Comparison of ENCODE assay signal across 14 cellular contexts in the genomic region with DNA sequence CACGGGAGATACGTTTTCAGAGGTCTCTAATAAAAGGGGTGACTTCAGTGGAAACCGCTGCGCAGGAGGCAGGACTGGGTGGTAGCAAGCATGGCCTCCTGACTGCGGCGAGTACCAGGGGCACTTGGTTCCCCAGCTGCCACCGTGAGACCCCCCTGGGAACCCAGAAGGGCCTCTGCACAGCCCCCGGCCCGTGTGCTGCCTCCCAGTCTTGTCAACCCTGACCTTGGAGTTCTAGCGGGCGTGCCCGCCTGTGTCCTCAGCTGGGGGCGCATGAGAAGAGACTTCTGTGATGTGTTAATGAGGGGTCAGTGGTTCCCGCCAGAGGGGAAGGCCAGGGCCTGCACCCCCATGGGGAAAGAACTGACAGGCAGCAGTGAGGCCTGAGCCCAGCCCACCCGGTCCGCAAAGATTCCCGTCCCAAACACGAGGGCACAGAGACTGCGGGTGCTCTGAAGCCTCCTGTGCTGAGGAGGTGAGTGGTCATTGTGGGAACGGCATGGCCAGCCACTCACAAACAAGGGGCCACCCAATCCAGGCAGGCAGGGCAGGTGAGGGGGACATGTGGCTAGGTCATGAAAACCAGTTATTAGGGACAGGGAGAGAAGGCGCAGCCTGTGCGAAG. TPM values are rescaled to one million over a fixed set of nuclear protein-coding genes. Genes with fewer than 3 reads are reported as not detected.
DNase-seq lines count a peak whose midpoint lies in the region; ATAC-seq, FAIRE-seq and TF ChIP-seq lines count a peak whose summit lies in the region.
"Had no signal": no experiment of that assay in that cellular context is flagged by ENCODE, and none has a peak within 500 bp of the region (broad histone marks: within the 10 kb centered on the region; RNA-seq: fewer than 3 reads in every experiment).

No MANE protein-coding gene starts in this region.

- H3K36me3 ChIP-seq in HepG2 (replicated peaks in 1 of 2; ENCODE audit: control insufficient read depth in 1 of 2, insufficient read depth in 2 of 2, low read length in 2 of 2) (peaks cover 36 to 62% of the 10 kb centered on the region in 2 experiments), right lobe of liver (peaks cover 0 to 62% (median 34%) of the 10 kb centered on the region in 4 donors), NT2/D1 (ENCODE audit: insufficient read depth, insufficient read length, low read length) (peaks cover 83% of the 10 kb centered on the region), tibial artery (peaks cover 77 to 97% (median 85%) of the 10 kb centered on the region in 3 donors)
- H3K36me3 ChIP-seq in naive thymus-derived CD4-positive, alpha-beta T cell (ENCODE audit: control insufficient read depth in 2 of 3, insufficient read depth in 3 of 3, low read length in 3 of 3), result peaks cover 29 to 95% (median 62%) of the 10 kb centered on the region in 3 experiments

- no peaks in the 10 kb centered on the region for H3K79me2 ChIP-seq in HepG2 (ENCODE audit: insufficient read depth, low read length)

- no peak for FAIRE-seq in HepG2 (lab: Jason Lieb, UNC)
- FAIRE-seq in urothelium cell line (lab: Jason Lieb, UNC), result peak; percentile 86

- TF ChIP-seq EP300 in HepG2 (IDR thresholded peaks at IDR 0.05; ENCODE audit: low read depth in 2 of 2, low read length in 2 of 2), result no peak
- TF ChIP-seq EP300 in HepG2 (CRISPR knock-in tag; IDR thresholded peaks at IDR 0.05; ENCODE audit: borderline replicate concordance), result no peak

- H3K4me3 Mint-ChIP-seq in naive thymus-derived CD4-positive, alpha-beta T cell, result no peak overlapping the region

- no peak for TF ChIP-seq CTCF in HepG2 (CRISPR knock-in tag; IDR thresholded peaks at IDR 0.05)
- TF ChIP-seq CTCF in right lobe of liver (IDR thresholded peaks at IDR 0.05), result no peak
- no peak for TF ChIP-seq CTCF in tibial artery (IDR thresholded peaks at IDR 0.05)

- peaks cover 0 to 54% (median 28%) of the 10 kb centered on the region in 5 donors for H3K36me3 Mint-ChIP-seq in naive thymus-derived CD4-positive, alpha-beta T cell

- ATAC-seq in HepG2, result no peak; the same call in 2 of the 3 replicates
- no peak for ATAC-seq in right lobe of liver
- ATAC-seq in naive thymus-derived CD4-positive, alpha-beta T cell, result no peak
- no peak for ATAC-seq in GM21723 (IDR thresholded peaks at IDR 0.05; ENCODE audit: unreplicated experiment)

- CTCF ChIA-PET in HepG2 (lab: Yijun Ruan, JAX; ENCODE audit: low intra/inter-chr PET ratio, low total read pairs), result no interaction called here
- CTCF ChIA-PET in naive thymus-derived CD4-positive, alpha-beta T cell (lab: Charles Lee), result no interaction called here

- no TSS peak for BruUV-seq in HepG2 (replicated peaks; lab: Mats Ljungman, UMichigan)

- DNase-seq in HepG2 (ENCODE audit: low spot score), result no peak
- DNase-seq in right lobe of liver, result no peak
- DNase-seq in NT2/D1 (ENCODE audit: low read depth, low spot score), result no peak
- no peak for DNase-seq in naive thymus-derived CD4-positive, alpha-beta T cell
- no peak for DNase-seq in urothelium cell line (ENCODE audit: low spot score)
- no peak for DNase-seq in middle frontal gyrus (ENCODE audit: extremely low spot score, low spot score)
- no peak for DNase-seq in tibial artery
- DNase-seq: NCI-H1930, NCI-H526 treated with DMSO at 0.1 percent for 48 hours, RPMI8226, SJCRH30, SW 1271 had no signal

- H3K9me3 Mint-ChIP-seq in naive thymus-derived CD4-positive, alpha-beta T cell, result no peaks in the 10 kb centered on the region

- H3K4me1 ChIP-seq in HepG2 (ENCODE audit: insufficient read depth, low read length), result peaks cover 21% of the 10 kb centered on the region
- peaks cover 0 to 18% (median 6%) of the 10 kb centered on the region in 4 donors for H3K4me1 ChIP-seq in right lobe of liver
- H3K4me1 ChIP-seq in NT2/D1 (ENCODE audit: insufficient read depth, insufficient read length), result peaks cover 19% of the 10 kb centered on the region
- peaks cover 44 to 52% of the 10 kb centered on the region in 2 donors for H3K4me1 ChIP-seq in naive thymus-derived CD4-positive, alpha-beta T cell (ENCODE audit: control insufficient read depth in 2 of 2, insufficient read depth in 2 of 2, low read length in 2 of 2)
- H3K4me1 ChIP-seq in tibial artery, result no peaks in the 10 kb centered on the region
- H3K4me1 ChIP-seq: SJCRH30 had no signal

- in situ Hi-C loops in HepG2 (cut with HindIII; ENCODE audit: extremely low pct_ligation_motif_present, low pct_unique_long_range_greater_than_20kb), result no loop called here

- peak overlapping the region in 4 of 9 donors; percentile 30 to 85 (median 52) for H3K27ac Mint-ChIP-seq in naive thymus-derived CD4-positive, alpha-beta T cell

- WGBS in HepG2 (ENCODE audit: low lambda C conversion rate), result 90% methylated on average over 18 of the region's 22 CpGs
- WGBS in right lobe of liver (ENCODE audit: insufficient coverage, low coverage, low lambda C conversion rate, missing lambda C conversion rate), result 78% methylated on average over 9 of the region's 22 CpGs

- H3K4me3 ChIP-seq in HepG2 (replicated peaks in 1 of 3; ENCODE audit: insufficient read depth in 1 of 3, low read depth in 2 of 3, low read length in 3 of 3) (no peak overlapping the region), right lobe of liver (no peak overlapping the region), NT2/D1 (ENCODE audit: insufficient read length, low read depth) (no peak overlapping the region), tibial artery (no peak overlapping the region)
- H3K4me3 ChIP-seq in naive thymus-derived CD4-positive, alpha-beta T cell (ENCODE audit: low read length), result no peak overlapping the region
- H3K4me3 ChIP-seq: SJCRH30 had no signal

- no peak overlapping the region for H3K4me2 ChIP-seq in HepG2 (ENCODE audit: low read depth, low read length)

- H3K9me3 ChIP-seq in HepG2 (ENCODE audit: low read length) (no peaks in the 10 kb centered on the region), right lobe of liver (no peaks in the 10 kb centered on the region), NT2/D1 (ENCODE audit: insufficient read depth, low read length) (no peaks in the 10 kb centered on the region), tibial artery (no peaks in the 10 kb centered on the region)
- H3K9me3 ChIP-seq in naive thymus-derived CD4-positive, alpha-beta T cell (ENCODE audit: control insufficient read depth in 2 of 3, low read length in 3 of 3), result no peaks in the 10 kb centered on the region
- H3K9me3 ChIP-seq: SJCRH30 had no signal

- POLR2A ChIA-PET in HepG2 (lab: Yijun Ruan, JAX), result no interaction called here
- POLR2A ChIA-PET in naive thymus-derived CD4-positive, alpha-beta T cell (lab: Charles Lee), result no interaction called here

- no peaks in the 10 kb centered on the region for H3K27me3 ChIP-seq in HepG2 (ENCODE audit: control insufficient read depth in 1 of 2, insufficient read depth in 2 of 2, low read length in 2 of 2)
- H3K27me3 ChIP-seq in right lobe of liver, result no peaks in the 10 kb centered on the region
- H3K27me3 ChIP-seq in NT2/D1 (ENCODE audit: insufficient read depth, insufficient read length), result no peaks in the 10 kb centered on the region
- no peaks in the 10 kb centered on the region for H3K27me3 ChIP-seq in naive thymus-derived CD4-positive, alpha-beta T cell (ENCODE audit: control insufficient read depth in 2 of 2, insufficient read depth in 2 of 2, low read length in 2 of 2)
- H3K27me3 ChIP-seq in tibial artery, result no peaks in the 10 kb centered on the region
- H3K27me3 ChIP-seq: SJCRH30 had no signal

- peaks cover 20 to 83% (median 48%) of the 10 kb centered on the region in 7 donors for H3K4me1 Mint-ChIP-seq in naive thymus-derived CD4-positive, alpha-beta T cell

- no peak for TF ChIP-seq RAD21 in HepG2 (CRISPR knock-in tag; IDR thresholded peaks at IDR 0.05)

- no peaks in the 10 kb centered on the region for H4K20me1 ChIP-seq in HepG2 (ENCODE audit: insufficient read depth, low read length)

- H3K9ac ChIP-seq in HepG2 (ENCODE audit: insufficient read depth, low read depth, low read length) (no peak overlapping the region), NT2/D1 (ENCODE audit: insufficient read length, low read depth) (peak overlapping the region; percentile 64)

- H3K27ac ChIP-seq in HepG2 (ENCODE audit: extremely low read length, insufficient read depth, low read length) (peak overlapping the region; percentile 50), right lobe of liver (peak overlapping the region in 1 of 3 donors; percentile 65), tibial artery (no peak overlapping the region)
- H3K27ac ChIP-seq in naive thymus-derived CD4-positive, alpha-beta T cell (ENCODE audit: low read depth, low read length), result peak overlapping the region; percentile 31
- H3K27ac ChIP-seq: C4-2B, SJCRH30 had no signal

- H3K27me3 Mint-ChIP-seq in naive thymus-derived CD4-positive, alpha-beta T cell, result no peaks in the 10 kb centered on the region

- no peak for TF ChIP-seq POLR2A in HepG2 (IDR thresholded peaks at IDR 0.05; ENCODE audit: insufficient read depth in 1 of 2, low read depth in 2 of 2, low read length in 2 of 2)
- TF ChIP-seq POLR2A in right lobe of liver (IDR thresholded peaks at IDR 0.05), result no peak

- H2AFZ ChIP-seq in HepG2 (ENCODE audit: low read length), result no peak overlapping the region

- intact Hi-C loops in HepG2 (cut with micrococcal nuclease; ENCODE audit: unreplicated experiment), result no loop called here
- intact Hi-C loops in right lobe of liver (cut with DNase I), result no loop called here
- intact Hi-C loops in naive thymus-derived CD4-positive, alpha-beta T cell (cut with micrococcal nuclease), result no loop called here
- intact Hi-C loops in tibial artery (cut with DNase I; ENCODE audit: low total_unique reads), result no loop called here

RNA-seq across cellular contexts. Expression of a gene that starts 9.4 kb away (rescaled TPM):
- total RNA-seq in HepG2 (2016; rRNA removed; fragmentation: Illumina TruSeq; extraction: Trizol), result 6.8 and 17.7 TPM in 2 replicates
- total RNA-seq in HepG2 (2016; cell fraction: cytosol; rRNA removed; fragmentation: Illumina TruSeq; extraction: Trizol; ENCODE audit: low read depth), result 4.4 and 4.7 TPM in 2 replicates
- total RNA-seq in HepG2 (2016; cell fraction: insoluble cytoplasmic fraction; rRNA removed; fragmentation: Illumina TruSeq; extraction: Trizol), result 4.5 and 15.9 TPM in 2 replicates
- 5.4 and 8.2 TPM in 2 replicates for total RNA-seq in HepG2 (2016; cell fraction: membrane; rRNA removed; fragmentation: Illumina TruSeq; extraction: Trizol)
- total RNA-seq in HepG2 (2016; cell fraction: nucleus; rRNA removed; fragmentation: Illumina TruSeq; extraction: Trizol), result 22.3 and 26.8 TPM in 2 replicates
- 18.0 and 24.3 TPM in 2 replicates for polyA plus RNA-seq in HepG2 (2011; rRNA removed)
- polyA plus RNA-seq in HepG2 (2011; cell fraction: cytosol; rRNA removed), result 8.0 and 12.2 TPM in 2 replicates
- polyA plus RNA-seq in HepG2 (2011; cell fraction: nucleus; rRNA removed), result 148 and 167 TPM in 2 replicates
- polyA plus RNA-seq in HepG2 (2012), result 16.1 and 20.0 TPM in 2 replicates
- 2.3 and 3.4 TPM in 2 replicates for polyA plus RNA-seq in HepG2 (2016; cell fraction: cytosol; fragmentation: Illumina TruSeq; extraction: Trizol; ENCODE audit: low read depth)
- 7.0 and 9.8 TPM in 2 replicates for polyA plus RNA-seq in HepG2 (2016; cell fraction: insoluble cytoplasmic fraction; fragmentation: Illumina TruSeq; extraction: Trizol; ENCODE audit: low read depth)
- polyA plus RNA-seq in HepG2 (2016; cell fraction: membrane; fragmentation: Illumina TruSeq; extraction: Trizol; ENCODE audit: low read depth), result 4.7 and 8.3 TPM in 2 replicates
- 66.1 and 72.8 TPM in 2 replicates for polyA plus RNA-seq in HepG2 (2016; cell fraction: nucleus; fragmentation: Illumina TruSeq; extraction: Trizol; ENCODE audit: insufficient read depth, low read depth)
- 14.5 and 22.1 TPM in 2 replicates for polyA minus RNA-seq in HepG2 (2011; rRNA and poly(A)+ RNA removed; ENCODE audit: low replicate concordance)
- 4.0 and 6.3 TPM in 2 replicates for polyA minus RNA-seq in HepG2 (2011; cell fraction: cytosol; rRNA and poly(A)+ RNA removed)
- polyA minus RNA-seq in HepG2 (2011; cell fraction: nucleus; rRNA and poly(A)+ RNA removed), result 27.8 and 28.5 TPM in 2 replicates
- 10 to 100 TPM in 2 of 6 experiments, 1 to 10 TPM in 4; 6.9 to 13.4 (median 9.1) TPM for total RNA-seq in right lobe of liver
- total RNA-seq in naive thymus-derived CD4-positive, alpha-beta T cell, result 100 to 1,000 TPM in 4 of 5 experiments, 10 to 100 TPM in 1; 75.4 to 160 (median 137) TPM
- 10 to 100 TPM; 17.0 to 65.1 TPM for polyA plus RNA-seq in naive thymus-derived CD4-positive, alpha-beta T cell

RNA-seq across cellular contexts. Expression of a gene that starts 10.0 kb away (rescaled TPM):
- total RNA-seq in HepG2 (2016; rRNA removed; fragmentation: Illumina TruSeq; extraction: Trizol) (3.8 and 10.1 TPM in 2 replicates), right lobe of liver (10 to 100 TPM in 3 of 6 experiments, 1 to 10 TPM in 3; 5.6 to 12.4 (median 9.4) TPM)
- total RNA-seq in HepG2 (2016; cell fraction: cytosol; rRNA removed; fragmentation: Illumina TruSeq; extraction: Trizol; ENCODE audit: low read depth), result 2.4 and 3.2 TPM in 2 replicates
- total RNA-seq in HepG2 (2016; cell fraction: insoluble cytoplasmic fraction; rRNA removed; fragmentation: Illumina TruSeq; extraction: Trizol), result 4.2 and 9.2 TPM in 2 replicates
- 5.2 and 6.8 TPM in 2 replicates for total RNA-seq in HepG2 (2016; cell fraction: membrane; rRNA removed; fragmentation: Illumina TruSeq; extraction: Trizol)
- total RNA-seq in HepG2 (2016; cell fraction: nucleus; rRNA removed; fragmentation: Illumina TruSeq; extraction: Trizol), result 13.1 and 15.5 TPM in 2 replicates
- 13.2 and 18.6 TPM in 2 replicates for polyA plus RNA-seq in HepG2 (2011; rRNA removed)
- 4.5 and 5.7 TPM in 2 replicates for polyA plus RNA-seq in HepG2 (2011; cell fraction: cytosol; rRNA removed)
- polyA plus RNA-seq in HepG2 (2011; cell fraction: nucleus; rRNA removed), result 111 and 130 TPM in 2 replicates
- polyA plus RNA-seq in HepG2 (2012), result 7.5 and 10.0 TPM in 2 replicates
- 2.5 and 3.3 TPM in 2 replicates for polyA plus RNA-seq in HepG2 (2016; cell fraction: cytosol; fragmentation: Illumina TruSeq; extraction: Trizol; ENCODE audit: low read depth)
- 4.6 and 6.5 TPM in 2 replicates for polyA plus RNA-seq in HepG2 (2016; cell fraction: insoluble cytoplasmic fraction; fragmentation: Illumina TruSeq; extraction: Trizol; ENCODE audit: low read depth)
- polyA plus RNA-seq in HepG2 (2016; cell fraction: membrane; fragmentation: Illumina TruSeq; extraction: Trizol; ENCODE audit: low read depth), result 5.7 and 6.3 TPM in 2 replicates
- polyA plus RNA-seq in HepG2 (2016; cell fraction: nucleus; fragmentation: Illumina TruSeq; extraction: Trizol; ENCODE audit: insufficient read depth, low read depth), result 51.9 and 55.4 TPM in 2 replicates
- polyA minus RNA-seq in HepG2 (2011; rRNA and poly(A)+ RNA removed; ENCODE audit: low replicate concordance), result 4.4 and 8.1 TPM in 2 replicates
- 2.2 and 5.0 TPM in 2 replicates for polyA minus RNA-seq in HepG2 (2011; cell fraction: cytosol; rRNA and poly(A)+ RNA removed)
- polyA minus RNA-seq in HepG2 (2011; cell fraction: nucleus; rRNA and poly(A)+ RNA removed), result 6.8 and 7.5 TPM in 2 replicates
- total RNA-seq in naive thymus-derived CD4-positive, alpha-beta T cell, result 10 to 100 TPM; 11.2 to 28.9 (median 13.3) TPM
- polyA plus RNA-seq in naive thymus-derived CD4-positive, alpha-beta T cell, result 1 to 10 TPM in 1 of 2 donors, under 1 TPM in 1; 0.93 to 1.5 TPM

RNA-seq across cellular contexts. Expression of a gene that starts 29.2 kb away (rescaled TPM):
- total RNA-seq in HepG2 (2016; rRNA removed; fragmentation: Illumina TruSeq; extraction: Trizol) (17.0 and 20.7 TPM in 2 replicates), right lobe of liver (10 to 100 TPM in 3 of 6 experiments, 1 to 10 TPM in 3; 5.6 to 17.9 (median 11.2) TPM)
- total RNA-seq in HepG2 (2016; cell fraction: cytosol; rRNA removed; fragmentation: Illumina TruSeq; extraction: Trizol; ENCODE audit: low read depth), result 5.1 and 5.8 TPM in 2 replicates
- total RNA-seq in HepG2 (2016; cell fraction: insoluble cytoplasmic fraction; rRNA removed; fragmentation: Illumina TruSeq; extraction: Trizol), result 16.3 and 20.7 TPM in 2 replicates
- total RNA-seq in HepG2 (2016; cell fraction: membrane; rRNA removed; fragmentation: Illumina TruSeq; extraction: Trizol), result 12.5 and 13.4 TPM in 2 replicates
- total RNA-seq in HepG2 (2016; cell fraction: nucleus; rRNA removed; fragmentation: Illumina TruSeq; extraction: Trizol), result 9.5 and 13.5 TPM in 2 replicates
- polyA plus RNA-seq in HepG2 (2011; rRNA removed), result 9.1 and 11.8 TPM in 2 replicates
- 13.4 and 23.3 TPM in 2 replicates for polyA plus RNA-seq in HepG2 (2011; cell fraction: cytosol; rRNA removed)
- 26.3 and 28.3 TPM in 2 replicates for polyA plus RNA-seq in HepG2 (2011; cell fraction: nucleus; rRNA removed)
- polyA plus RNA-seq in HepG2 (2012), result 6.8 and 12.5 TPM in 2 replicates
- polyA plus RNA-seq in HepG2 (2016; cell fraction: cytosol; fragmentation: Illumina TruSeq; extraction: Trizol; ENCODE audit: low read depth), result 3.0 and 3.1 TPM in 2 replicates
- 13.3 and 14.0 TPM in 2 replicates for polyA plus RNA-seq in HepG2 (2016; cell fraction: insoluble cytoplasmic fraction; fragmentation: Illumina TruSeq; extraction: Trizol; ENCODE audit: low read depth)
- 5.3 and 7.7 TPM in 2 replicates for polyA plus RNA-seq in HepG2 (2016; cell fraction: membrane; fragmentation: Illumina TruSeq; extraction: Trizol; ENCODE audit: low read depth)
- 14.9 and 15.5 TPM in 2 replicates for polyA plus RNA-seq in HepG2 (2016; cell fraction: nucleus; fragmentation: Illumina TruSeq; extraction: Trizol; ENCODE audit: insufficient read depth, low read depth)
- polyA minus RNA-seq in HepG2 (2011; rRNA and poly(A)+ RNA removed; ENCODE audit: low replicate concordance), result 3.5 and 31.4 TPM in 2 replicates
- polyA minus RNA-seq in HepG2 (2011; cell fraction: cytosol; rRNA and poly(A)+ RNA removed), result 16.7 and 20.7 TPM in 2 replicates
- polyA minus RNA-seq in HepG2 (2011; cell fraction: nucleus; rRNA and poly(A)+ RNA removed), result 8.8 and 8.9 TPM in 2 replicates
- total RNA-seq in naive thymus-derived CD4-positive, alpha-beta T cell, result 10 to 100 TPM in 3 of 5 experiments, 1 to 10 TPM in 2; 8.4 to 32.2 (median 12.0) TPM
- polyA plus RNA-seq in naive thymus-derived CD4-positive, alpha-beta T cell, result 10 to 100 TPM in 1 of 2 donors, 1 to 10 TPM in 1; 7.0 to 12.4 TPM

RNA-seq across cellular contexts. Expression of a gene that starts 44.2 kb away (rescaled TPM):
- total RNA-seq in HepG2 (2016; rRNA removed; fragmentation: Illumina TruSeq; extraction: Trizol) (1.2 and 2.5 TPM in 2 replicates), right lobe of liver (10 to 100 TPM; 35.0 to 72.2 (median 53.7) TPM)
- total RNA-seq in HepG2 (2016; cell fraction: cytosol; rRNA removed; fragmentation: Illumina TruSeq; extraction: Trizol; ENCODE audit: low read depth), result 4.2 and 5.8 TPM in 2 replicates
- 1.4 and 2.6 TPM in 2 replicates for total RNA-seq in HepG2 (2016; cell fraction: insoluble cytoplasmic fraction; rRNA removed; fragmentation: Illumina TruSeq; extraction: Trizol)
- 3.5 TPM in 2 replicates for total RNA-seq in HepG2 (2016; cell fraction: membrane; rRNA removed; fragmentation: Illumina TruSeq; extraction: Trizol)
- total RNA-seq in HepG2 (2016; cell fraction: nucleus; rRNA removed; fragmentation: Illumina TruSeq; extraction: Trizol), result 2.4 and 3.5 TPM in 2 replicates
- 3.9 and 4.3 TPM in 2 replicates for polyA plus RNA-seq in HepG2 (2011; rRNA removed)
- polyA plus RNA-seq in HepG2 (2011; cell fraction: cytosol; rRNA removed), result 1.5 and 2.1 TPM in 2 replicates
- polyA plus RNA-seq in HepG2 (2011; cell fraction: nucleus; rRNA removed), result 28.1 and 29.8 TPM in 2 replicates
- 2.7 and 6.1 TPM in 2 replicates for polyA plus RNA-seq in HepG2 (2012)
- 1.1 TPM in 2 replicates for polyA plus RNA-seq in HepG2 (2016; cell fraction: cytosol; fragmentation: Illumina TruSeq; extraction: Trizol; ENCODE audit: low read depth)
- 1.1 and 1.2 TPM in 2 replicates for polyA plus RNA-seq in HepG2 (2016; cell fraction: insoluble cytoplasmic fraction; fragmentation: Illumina TruSeq; extraction: Trizol; ENCODE audit: low read depth)
- 1.0 and 1.2 TPM in 2 replicates for polyA plus RNA-seq in HepG2 (2016; cell fraction: membrane; fragmentation: Illumina TruSeq; extraction: Trizol; ENCODE audit: low read depth)
- polyA plus RNA-seq in HepG2 (2016; cell fraction: nucleus; fragmentation: Illumina TruSeq; extraction: Trizol; ENCODE audit: insufficient read depth, low read depth), result 11.0 and 12.6 TPM in 2 replicates
- 2.9 and 43.1 TPM in 2 replicates for polyA minus RNA-seq in HepG2 (2011; rRNA and poly(A)+ RNA removed; ENCODE audit: low replicate concordance)
- 1.6 and 2.8 TPM in 2 replicates for polyA minus RNA-seq in HepG2 (2011; cell fraction: cytosol; rRNA and poly(A)+ RNA removed)
- polyA minus RNA-seq in HepG2 (2011; cell fraction: nucleus; rRNA and poly(A)+ RNA removed), result 4.5 and 5.8 TPM in 2 replicates
- 100 to 1,000 TPM in 3 of 5 experiments, 10 to 100 TPM in 2; 91.5 to 150 (median 102) TPM for total RNA-seq in naive thymus-derived CD4-positive, alpha-beta T cell
- polyA plus RNA-seq in naive thymus-derived CD4-positive, alpha-beta T cell, result 10 to 100 TPM; 32.8 to 68.4 TPM

Comparison
In these comparisons a context has a peak if more than half of its experiments do, and no peak if none do; other contexts are left out.
1. H3K27ac ChIP-seq: peak in HepG2 (single experiment) and naive thymus-derived CD4-positive, alpha-beta T cell (single experiment); none in tibial artery (0 of 2).